Comparison of ENCODE assay signal across 26 cellular contexts in the genomic region with DNA sequence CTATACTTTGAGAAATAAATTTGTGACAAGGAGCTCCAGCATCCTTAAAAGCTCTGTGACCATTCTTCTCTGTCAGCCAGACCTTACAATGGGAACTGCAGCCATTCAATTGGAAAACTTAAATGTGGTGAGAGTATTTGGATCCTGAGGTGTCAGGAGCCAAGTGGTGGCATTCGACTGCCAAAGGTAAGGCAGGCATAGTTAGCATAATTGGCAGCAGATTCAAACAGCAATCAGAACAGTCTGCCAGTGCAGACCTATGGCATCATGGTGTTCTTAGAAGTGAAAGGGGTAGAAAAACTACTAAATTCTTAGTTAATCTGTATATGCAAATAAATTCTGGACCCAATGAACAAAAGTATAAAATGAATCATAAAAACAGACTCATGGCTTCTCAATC.
"Had no signal": no experiment of that assay in that cellular context is flagged by ENCODE, and none has a peak within 500 bp of the region (broad histone marks: within the 10 kb centered on the region; RNA-seq: fewer than 3 reads in every experiment).

No MANE protein-coding gene starts in this region.

- H3K4me3 ChIP-seq: coronary artery, esophagus muscularis mucosa, gastroesophageal sphincter, heart left ventricle, hepatocyte, lung, neural progenitor cell, prostate gland, right atrium auricular region, skin epidermis, spleen, testis, tibial artery had no signal

- H3K79me2 ChIP-seq: hepatocyte had no signal

- H3K27me3 Mint-ChIP-seq: stimulated activated memory B cell treated with anti-CD40 and anti-IgM and Interleukin-4, amounts not matched to agents 10 μg/mL and 1 μg/mL and 100 μg/mL, for 72 hours had no signal

- H3K9ac ChIP-seq: neural progenitor cell had no signal

- H3K4me1 Mint-ChIP-seq: mesothelial cell of epicardium; naive thymus-derived CD4-positive, alpha-beta T cell; nephron; neural progenitor cell; stimulated activated memory B cell treated with anti-CD40 and anti-IgM and Interleukin-4, amounts not matched to agents 10 μg/mL and 1 μg/mL and 100 μg/mL, for 72 hours had no signal

- H3K4me1 ChIP-seq: esophagus muscularis mucosa, foreskin keratinocyte, gastroesophageal sphincter, heart left ventricle, neural progenitor cell, prostate gland, right atrium auricular region, spleen, testis, tibial artery had no signal

- H3K27me3 ChIP-seq: esophagus muscularis mucosa, foreskin keratinocyte, gastroesophageal sphincter, heart left ventricle, hepatocyte, neural progenitor cell, right atrium auricular region, spleen, testis, tibial artery had no signal

- H3K9me3 Mint-ChIP-seq: type B pancreatic cell had no signal

- DNase-seq: dermis blood vessel endothelial cell; effector memory CD4-positive, alpha-beta T cell; foreskin keratinocyte; kidney; mesenchymal stem cell; naive thymus-derived CD4-positive, alpha-beta T cell; spleen; stimulated activated CD4-positive, alpha-beta T cell treated with anti-CD3 and anti-CD28 coated beads, Interleukin-4, amount 100 ng/mL, for 4 hours; stimulated activated naive CD8-positive, alpha-beta T cell treated with anti-CD3 and anti-CD28 coated beads, Interleukin-15, Interleukin-2, amounts not matched to agents 100 U/mL and 50 U/mL, for 24 hours; substantia nigra; testis; tibial artery had no signal

- H3K27ac ChIP-seq: coronary artery, esophagus muscularis mucosa, foreskin keratinocyte, gastroesophageal sphincter, heart left ventricle, hepatocyte, neural progenitor cell, prostate gland, right atrium auricular region, skin epidermis, spleen, testis, tibial artery had no signal

- H3K27ac Mint-ChIP-seq: mesothelial cell of epicardium; naive thymus-derived CD4-positive, alpha-beta T cell; nephron; neural progenitor cell; stimulated activated memory B cell treated with anti-CD40 and anti-IgM and Interleukin-4, amounts not matched to agents 10 μg/mL and 1 μg/mL and 100 μg/mL, for 72 hours; type B pancreatic cell had no signal

- H2AFZ ChIP-seq: hepatocyte, neural progenitor cell had no signal

- H3K4me2 ChIP-seq: hepatocyte, neural progenitor cell had no signal

- ATAC-seq: foreskin keratinocyte; gastroesophageal sphincter; naive thymus-derived CD4-positive, alpha-beta T cell; stimulated activated memory B cell treated with anti-CD40 and anti-IgM and Interleukin-4, amounts not matched to agents 10 μg/mL and 1 μg/mL and 100 μg/mL, for 72 hours; stimulated activated naive CD8-positive, alpha-beta T cell treated with anti-CD3 and anti-CD28 coated beads, Interleukin-15, Interleukin-2, amounts not matched to agents 100 U/mL and 50 U/mL, for 24 hours had no signal

- H3K4me3 Mint-ChIP-seq: mesothelial cell of epicardium; naive thymus-derived CD4-positive, alpha-beta T cell; nephron; neural progenitor cell; stimulated activated memory B cell treated with anti-CD40 and anti-IgM and Interleukin-4, amounts not matched to agents 10 μg/mL and 1 μg/mL and 100 μg/mL, for 72 hours; type B pancreatic cell had no signal

- H3K36me3 ChIP-seq: esophagus muscularis mucosa, gastroesophageal sphincter, heart left ventricle, neural progenitor cell, prostate gland, right atrium auricular region, spleen, tibial artery had no signal

- H3K9me3 ChIP-seq: esophagus muscularis mucosa, gastroesophageal sphincter, prostate gland, right atrium auricular region, spleen, testis, tibial artery had no signal

- H3K36me3 Mint-ChIP-seq: mesothelial cell of epicardium; naive thymus-derived CD4-positive, alpha-beta T cell; neural progenitor cell; stimulated activated memory B cell treated with anti-CD40 and anti-IgM and Interleukin-4, amounts not matched to agents 10 μg/mL and 1 μg/mL and 100 μg/mL, for 72 hours; type B pancreatic cell had no signal
